16 cellular contexts compared by ENCODE assay signal in the genomic region with DNA sequence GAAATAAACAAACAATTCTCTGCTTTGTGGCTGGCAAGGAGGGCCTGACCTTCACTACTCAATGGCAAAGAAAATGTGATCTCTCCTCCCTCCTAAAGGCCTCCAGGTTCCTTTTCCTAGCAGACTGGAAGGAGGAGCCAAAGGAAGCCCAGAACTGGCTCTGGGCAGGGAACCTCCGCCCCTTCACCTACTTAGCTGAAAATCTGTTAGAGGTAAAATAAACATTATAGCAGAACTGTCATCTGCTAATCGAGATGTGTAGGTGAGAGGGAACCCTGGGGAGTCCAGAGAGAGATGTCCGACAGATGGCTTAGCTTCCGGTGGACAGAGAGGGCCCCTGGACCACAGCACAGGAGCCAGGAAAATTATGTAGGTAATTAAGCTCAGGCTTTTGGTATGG.
"Had no signal": no experiment of that assay in that cellular context is flagged by ENCODE, and none has a peak within 500 bp of the region (broad histone marks: within the 10 kb centered on the region; RNA-seq: fewer than 3 reads in every experiment).

No MANE protein-coding gene starts in this region.

- H3K79me2 ChIP-seq: hepatocyte had no signal

- H3K27ac Mint-ChIP-seq: activated CD8-positive, alpha-beta T cell treated with anti-CD3 and anti-CD28 coated beads for 36 hours; activated T-helper 1 cell treated with anti-CD3 and anti-CD28 coated beads, Interleukin-12 subunit alpha, Interleukin-12 subunit beta, Interleukin-2, Interleukin-4 antibody, amounts not matched to agents 30 ng/mL and 10 ng/mL and 1 ng/mL, durations not matched to agents 14 hours and 24 hours and 36 hours; effector memory CD8-positive, alpha-beta T cell had no signal

- H3K4me1 ChIP-seq: gastroesophageal sphincter, stomach had no signal

- DNase-seq: activated CD4-positive, alpha-beta T cell treated with anti-CD3 and anti-CD28 coated beads for 4 hours; activated CD8-positive, alpha-beta T cell treated with anti-CD3 and anti-CD28 coated beads for 36 hours; activated naive CD4-positive, alpha-beta T cell; effector memory CD8-positive, alpha-beta T cell; left ventricle myocardium superior; ovary; retina; stimulated activated CD4-positive, alpha-beta T cell treated with anti-CD3 and anti-CD28 coated beads, Interleukin-15, amount 100 ng/mL, for 24 hours; stimulated activated CD4-positive, alpha-beta T cell treated with anti-CD3 and anti-CD28 coated beads, Interleukin-4, amount 100 ng/mL, for 24 hours; stomach; T1000 had no signal

- H3K27ac ChIP-seq: epithelial cell of prostate, gastroesophageal sphincter, hepatocyte, ovary, stomach, VCaP had no signal

- H3K4me2 ChIP-seq: hepatocyte had no signal

- H3K27me3 ChIP-seq: ovary had no signal

- H3K36me3 ChIP-seq: gastroesophageal sphincter, ovary, stomach had no signal

- H3K4me3 Mint-ChIP-seq: activated CD8-positive, alpha-beta T cell treated with anti-CD3 and anti-CD28 coated beads for 36 hours; activated T-helper 1 cell treated with anti-CD3 and anti-CD28 coated beads, Interleukin-12 subunit alpha, Interleukin-12 subunit beta, Interleukin-2, Interleukin-4 antibody, amounts not matched to agents 30 ng/mL and 10 ng/mL and 1 ng/mL, durations not matched to agents 14 hours and 24 hours and 36 hours; effector memory CD8-positive, alpha-beta T cell had no signal

- H3K9me3 ChIP-seq: gastroesophageal sphincter, ovary, stomach had no signal

- H3K9me3 Mint-ChIP-seq: activated CD8-positive, alpha-beta T cell treated with anti-CD3 and anti-CD28 coated beads for 36 hours; activated T-helper 1 cell treated with anti-CD3 and anti-CD28 coated beads, Interleukin-12 subunit alpha, Interleukin-12 subunit beta, Interleukin-2, Interleukin-4 antibody, amounts not matched to agents 30 ng/mL and 10 ng/mL and 1 ng/mL, durations not matched to agents 14 hours and 24 hours and 36 hours; effector memory CD8-positive, alpha-beta T cell had no signal

- H3K4me3 ChIP-seq: gastroesophageal sphincter, hepatocyte, ovary, stomach had no signal

- H2AFZ ChIP-seq: hepatocyte had no signal
